ENCODE assay signal across 24 cellular contexts in genomic region chr4:120853101-120853940, GRCh38.
DNase-seq lines count a peak whose midpoint lies in the region; ATAC-seq and TF ChIP-seq lines count a peak whose summit lies in the region.
"Had no signal": no experiment of that assay in that cellular context is flagged by ENCODE, and none has a peak within 500 bp of the region (broad histone marks: within the 10 kb centered on the region; RNA-seq: fewer than 3 reads in every experiment).

No MANE protein-coding gene starts in this region.

- H3K4me3 ChIP-seq in SK-N-SH (ENCODE audit: low read depth in 2 of 2, low read length in 1 of 2) = no peak overlapping the region
- no peak overlapping the region for H3K4me3 ChIP-seq in astrocyte of the spinal cord (ENCODE audit: low read depth, low read length)
- H3K4me3 ChIP-seq: body of pancreas, dorsolateral prefrontal cortex, left lung, stomach, tibial nerve had no signal

- WGBS in SK-N-SH (ENCODE audit: low lambda C conversion rate) = 77% methylated on average over 8 of the region's 8 CpGs

- no peak for TF ChIP-seq EP300 in SK-N-SH (IDR thresholded peaks at IDR 0.05; ENCODE audit: borderline replicate concordance in 1 of 2, low read depth in 1 of 2, low read length in 1 of 2)

- no peaks in the 10 kb centered on the region for H3K79me2 ChIP-seq in SK-N-SH (ENCODE audit: insufficient read depth)

- POLR2A ChIA-PET in SK-N-SH (lab: Yijun Ruan, JAX) = no interaction called here

- H4K20me1 ChIP-seq in SK-N-SH (ENCODE audit: insufficient read depth) = no peaks in the 10 kb centered on the region

- no peak overlapping the region for H3K9ac ChIP-seq in SK-N-SH

- H3K4me2 ChIP-seq in SK-N-SH = no peak overlapping the region

- peaks cover 6% of the 10 kb centered on the region for H3F3A ChIP-seq in SK-N-SH (replicated peaks; ENCODE audit: insufficient read depth)

- in situ Hi-C loops in astrocyte of the spinal cord (cut with HindIII; ENCODE audit: low sequenced_read_pairs) = no loop called here

- CTCF ChIA-PET in SK-N-SH (lab: Yijun Ruan, JAX) = no interaction called here

- H3K9me2 ChIP-seq in SK-N-SH = no peaks in the 10 kb centered on the region

- no peak overlapping the region for H2AFZ ChIP-seq in SK-N-SH (ENCODE audit: low read depth)

- H3K27me3 ChIP-seq in SK-N-SH (ENCODE audit: insufficient read depth) = no peaks in the 10 kb centered on the region
- H3K27me3 ChIP-seq: body of pancreas, dorsolateral prefrontal cortex, left lung, stomach, tibial nerve had no signal

- no peak overlapping the region for H3K27ac ChIP-seq in SK-N-SH (ENCODE audit: low read depth in 2 of 2, low read length in 1 of 2)
- H3K27ac ChIP-seq: body of pancreas, dorsolateral prefrontal cortex, left lung, stomach, tibial nerve had no signal

- no peak for TF ChIP-seq RAD21 in SK-N-SH (IDR thresholded peaks at IDR 0.05; ENCODE audit: low read length)

- H3K9me3 ChIP-seq in SK-N-SH = no peaks in the 10 kb centered on the region
- H3K9me3 ChIP-seq: body of pancreas, left lung, stomach, tibial nerve had no signal

- peaks cover 0 to 3% of the 10 kb centered on the region in 2 experiments for H3K36me3 ChIP-seq in SK-N-SH (replicated peaks in 1 of 2; ENCODE audit: control insufficient read depth in 1 of 2, insufficient read depth in 2 of 2, low read length in 1 of 2)
- H3K36me3 ChIP-seq: left lung, stomach had no signal

- H3K4me1 ChIP-seq in SK-N-SH (ENCODE audit: control insufficient read depth in 1 of 2, insufficient read depth in 2 of 2, low read depth in 1 of 2, low read length in 1 of 2) = peaks cover 4% of the 10 kb centered on the region in 2 experiments; a peak in 3 of 4 replicates
- H3K4me1 ChIP-seq: left lung, tibial nerve had no signal

- DNase-seq in SK-N-SH = no peak
- peak; percentile 57 for DNase-seq in astrocyte of the spinal cord (ENCODE audit: low read depth, low spot score)
- peak; percentile 71 for DNase-seq in iris pigment epithelial cell (ENCODE audit: low read depth)
- peak; percentile 43 for DNase-seq in superior temporal gyrus (ENCODE audit: extremely low spot score)
- DNase-seq in glomerular visceral epithelial cell (ENCODE audit: extremely low spot score) = no peak
- DNase-seq: activated CD4-positive, alpha-beta T cell treated with anti-CD3 and anti-CD28 coated beads for 36 hours; activated CD8-positive, alpha-beta memory T cell treated with anti-CD3 and anti-CD28 coated beads for 24 hours; activated effector memory CD4-positive, alpha-beta T cell treated with Interleukin-2 at 50 U/mL for 16 hours; activated naive CD8-positive, alpha-beta T cell treated with anti-CD3 and anti-CD28 coated beads for 36 hours; body of pancreas; CD8-positive, alpha-beta T cell; left lung; naive thymus-derived CD8-positive, alpha-beta T cell; NCI-H1092 treated with DMSO at 0.1 percent for 48 hours; NCI-H187; PC-3; small intestine; stimulated activated CD8-positive, alpha-beta memory T cell treated with anti-CD3 and anti-CD28 coated beads, Interleukin-4, amount 100 ng/mL, for 48 hours; stomach had no signal

- TF ChIP-seq CTCF in SK-N-SH (IDR thresholded peaks at IDR 0.05) (no peak), astrocyte of the spinal cord (IDR thresholded peaks at IDR 0.05; ENCODE audit: low read depth, low read length) (no peak)

- ATAC-seq in SK-N-SH treated with all-trans-retinoic acid at 6 μM for 48 hours = no peak
- ATAC-seq in HG03521 (IDR thresholded peaks at IDR 0.05; ENCODE audit: unreplicated experiment) = no peak
- no peak for ATAC-seq in GM18867 (IDR thresholded peaks at IDR 0.05; ENCODE audit: unreplicated experiment)
- ATAC-seq: activated CD4-positive, alpha-beta T cell treated with anti-CD3 and anti-CD28 coated beads for 36 hours; body of pancreas; CD8-positive, alpha-beta T cell; left lung; naive thymus-derived CD8-positive, alpha-beta T cell; PC-3 had no signal

TF ChIP-seq in SK-N-SH, 30 proteins besides CTCF, POLR2A, EP300 and RAD21:
- TF ChIP-seq MXI1 (IDR thresholded peaks at IDR 0.05; ENCODE audit: low read depth, low read length) = no peak
- TF ChIP-seq FOSL2 (IDR thresholded peaks at IDR 0.05; ENCODE audit: borderline replicate concordance, low read depth) = peak; percentile 21; the same call in 1 of the 2 replicates
TF ChIP-seq in SK-N-SH: peak in this region for 1.

TF ChIP-seq in SK-N-SH treated with all-trans-retinoic acid at 6 μM for 48 hours, 23 proteins besides CTCF, POLR2A, EP300 and RAD21:
- no peak for TF ChIP-seq ZC3H10 (CRISPR knock-in tag; IDR thresholded peaks at IDR 0.05)

Comparison
In these comparisons a context has a peak if more than half of its experiments do, and no peak if none do; other contexts are left out.
1. DNase-seq: peak in astrocyte of the spinal cord (single experiment), iris pigment epithelial cell (single experiment) and superior temporal gyrus (single experiment); none in SK-N-SH (single experiment) and glomerular visceral epithelial cell (single experiment).